Comparison of ENCODE assay signal across 14 cellular contexts in the genomic region with DNA sequence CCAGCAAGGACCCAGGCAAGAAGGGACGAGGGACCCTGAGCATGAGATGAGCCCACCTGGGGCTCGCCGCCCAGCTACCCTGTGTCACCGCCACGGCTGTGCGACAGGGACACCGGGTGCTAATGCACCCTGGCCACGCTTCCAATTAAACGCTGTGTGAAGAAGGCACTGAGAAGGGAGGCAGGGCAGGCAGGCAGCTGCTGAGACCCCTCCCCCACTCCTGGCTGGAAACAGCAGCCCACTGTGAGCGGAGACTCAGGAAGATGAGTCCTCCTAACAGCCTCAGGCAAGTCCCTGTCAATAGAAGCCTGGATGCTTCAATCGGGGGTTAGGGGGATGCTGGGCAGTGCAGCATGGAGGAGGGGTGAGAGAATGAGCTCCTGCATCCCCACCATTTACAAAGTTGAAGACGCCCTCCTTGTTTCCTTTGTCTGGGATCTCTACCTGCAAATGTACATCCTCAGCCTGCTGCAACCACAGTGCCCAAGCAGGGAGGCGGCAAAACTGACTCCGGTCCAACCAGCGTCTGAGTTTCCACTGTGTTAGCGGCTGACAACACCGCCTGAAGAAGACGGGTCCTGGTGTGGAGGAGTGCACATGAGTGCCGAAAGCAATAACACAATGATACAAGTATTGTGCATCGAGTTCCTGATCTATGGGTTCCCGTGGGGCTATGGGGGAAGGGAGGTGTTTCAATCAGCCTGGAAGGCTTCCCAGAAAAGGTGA. TPM values are rescaled to one million over a fixed set of nuclear protein-coding genes. Genes with fewer than 3 reads are reported as not detected.
DNase-seq lines count a peak whose midpoint lies in the region; ATAC-seq and TF ChIP-seq lines count a peak whose summit lies in the region.
"Had no signal": no experiment of that assay in that cellular context is flagged by ENCODE, and none has a peak within 500 bp of the region (broad histone marks: within the 10 kb centered on the region; RNA-seq: fewer than 3 reads in every experiment).

No MANE protein-coding gene starts in this region.

- no peaks in the 10 kb centered on the region for H3K36me3 ChIP-seq in endodermal cell (ENCODE audit: control insufficient read depth, insufficient read depth, low read length)
- H3K36me3 ChIP-seq: ovary had no signal

- peaks cover 25% of the 10 kb centered on the region for H3K27me3 Mint-ChIP-seq in activated naive CD4-positive, alpha-beta T cell treated with anti-CD3 and anti-CD28 coated beads, Interleukin-2, amount 50 U/mL, for 24 hours
- H3K27me3 Mint-ChIP-seq in endodermal cell (ENCODE audit: insufficient read depth), result peaks cover 36% of the 10 kb centered on the region
- H3K27me3 Mint-ChIP-seq in stimulated activated memory B cell treated with anti-CD40 and anti-IgM and Interleukin-4, amounts not matched to agents 10 μg/mL and 1 μg/mL and 100 μg/mL, for 72 hours, result no peaks in the 10 kb centered on the region

- H3K27me3 ChIP-seq in endodermal cell (ENCODE audit: control insufficient read depth, insufficient read depth, low read length, poor library complexity, severe bottlenecking), result no peaks in the 10 kb centered on the region
- H3K27me3 ChIP-seq: ovary had no signal

- peaks cover 22% of the 10 kb centered on the region for H3K4me1 Mint-ChIP-seq in activated naive CD4-positive, alpha-beta T cell treated with anti-CD3 and anti-CD28 coated beads, Interleukin-2, amount 50 U/mL, for 24 hours
- peaks cover 9% of the 10 kb centered on the region for H3K4me1 Mint-ChIP-seq in endodermal cell
- peaks cover 43% of the 10 kb centered on the region for H3K4me1 Mint-ChIP-seq in stimulated activated memory B cell treated with anti-CD40 and anti-IgM and Interleukin-4, amounts not matched to agents 10 μg/mL and 1 μg/mL and 100 μg/mL, for 72 hours

- H3K9me3 Mint-ChIP-seq in activated naive CD4-positive, alpha-beta T cell treated with anti-CD3 and anti-CD28 coated beads, Interleukin-2, amount 50 U/mL, for 24 hours, result no peaks in the 10 kb centered on the region
- H3K9me3 Mint-ChIP-seq in endodermal cell, result no peaks in the 10 kb centered on the region
- H3K9me3 Mint-ChIP-seq in stimulated activated memory B cell treated with anti-CD40 and anti-IgM and Interleukin-4, amounts not matched to agents 10 μg/mL and 1 μg/mL and 100 μg/mL, for 72 hours, result no peaks in the 10 kb centered on the region
- H3K9me3 Mint-ChIP-seq: activated CD4-positive, alpha-beta memory T cell treated with anti-CD3 and anti-CD28 coated beads for 36 hours; HFFc6 had no signal

- 73 to 83% methylated on average over 13 to 21 of the region's 21 CpGs for WGBS in endodermal cell (ENCODE audit: insufficient coverage in 1 of 2, insufficient read length in 1 of 2), 2 experiments

- H3K4me1 ChIP-seq in endodermal cell (ENCODE audit: control insufficient read depth, insufficient read depth, low read length), result no peaks in the 10 kb centered on the region

- H3K36me3 Mint-ChIP-seq in activated naive CD4-positive, alpha-beta T cell treated with anti-CD3 and anti-CD28 coated beads, Interleukin-2, amount 50 U/mL, for 24 hours, result no peaks in the 10 kb centered on the region
- no peaks in the 10 kb centered on the region for H3K36me3 Mint-ChIP-seq in endodermal cell (ENCODE audit: low read depth)
- H3K36me3 Mint-ChIP-seq in stimulated activated memory B cell treated with anti-CD40 and anti-IgM and Interleukin-4, amounts not matched to agents 10 μg/mL and 1 μg/mL and 100 μg/mL, for 72 hours, result peaks cover 6% of the 10 kb centered on the region
- H3K36me3 Mint-ChIP-seq: activated CD4-positive, alpha-beta memory T cell treated with anti-CD3 and anti-CD28 coated beads for 36 hours had no signal

- TF ChIP-seq CTCF in endodermal cell (conservative IDR thresholded peaks at IDR 0.05), result no peak

- DNase-seq in activated naive CD4-positive, alpha-beta T cell treated with anti-CD3 and anti-CD28 coated beads, Interleukin-2, amount 50 U/mL, for 16 hours, result no peak
- DNase-seq in NCI-H146 (lab: John Stamatoyannopoulos, UW), result peak; percentile 62
- peak; percentile 76 for DNase-seq in endodermal cell
- no peak for DNase-seq in kidney glomerular epithelial cell (lab: John Stamatoyannopoulos, UW)
- DNase-seq in NCI-H2171 (lab: John Stamatoyannopoulos, UW), result no peak
- DNase-seq: activated CD4-positive, alpha-beta memory T cell treated with anti-CD3 and anti-CD28 coated beads for 36 hours; amniotic stem cell; HFFc6; left colon; NCI-H2081 treated with DMSO at 0.1 percent for 48 hours; ovary had no signal

- H3K27ac Mint-ChIP-seq in activated naive CD4-positive, alpha-beta T cell treated with anti-CD3 and anti-CD28 coated beads, Interleukin-2, amount 50 U/mL, for 24 hours, result no peak overlapping the region
- H3K27ac Mint-ChIP-seq in endodermal cell, result no peak overlapping the region
- H3K27ac Mint-ChIP-seq in stimulated activated memory B cell treated with anti-CD40 and anti-IgM and Interleukin-4, amounts not matched to agents 10 μg/mL and 1 μg/mL and 100 μg/mL, for 72 hours, result peak overlapping the region; percentile 64
- H3K27ac Mint-ChIP-seq: activated CD4-positive, alpha-beta memory T cell treated with anti-CD3 and anti-CD28 coated beads for 36 hours; HFFc6 had no signal

- H3K4me3 Mint-ChIP-seq in activated naive CD4-positive, alpha-beta T cell treated with anti-CD3 and anti-CD28 coated beads, Interleukin-2, amount 50 U/mL, for 24 hours, result peak overlapping the region; percentile 65
- no peak overlapping the region for H3K4me3 Mint-ChIP-seq in endodermal cell
- H3K4me3 Mint-ChIP-seq in stimulated activated memory B cell treated with anti-CD40 and anti-IgM and Interleukin-4, amounts not matched to agents 10 μg/mL and 1 μg/mL and 100 μg/mL, for 72 hours, result peak overlapping the region; percentile 43
- H3K4me3 Mint-ChIP-seq: activated CD4-positive, alpha-beta memory T cell treated with anti-CD3 and anti-CD28 coated beads for 36 hours; HFFc6 had no signal

- ATAC-seq in stimulated activated memory B cell treated with anti-CD40 and anti-IgM and Interleukin-4, amounts not matched to agents 10 μg/mL and 1 μg/mL and 100 μg/mL, for 72 hours, result no peak
- no peak for ATAC-seq in HG02610 (IDR thresholded peaks at IDR 0.05; ENCODE audit: unreplicated experiment)
- ATAC-seq: left colon had no signal

- no peak overlapping the region for H3K9ac ChIP-seq in endodermal cell (ENCODE audit: extremely low read depth, low read length, poor library complexity, severe bottlenecking)

- no peak overlapping the region for H3K4me3 ChIP-seq in endodermal cell (ENCODE audit: low read length)
- H3K4me3 ChIP-seq: ovary had no signal

- no peak overlapping the region for H3K27ac ChIP-seq in endodermal cell (ENCODE audit: low read depth, low read length)
- H3K27ac ChIP-seq: ovary had no signal

- H3K9me3 ChIP-seq in endodermal cell (ENCODE audit: control insufficient read depth, low read length), result no peaks in the 10 kb centered on the region
- H3K9me3 ChIP-seq: ovary had no signal

RNA-seq across cellular contexts. Expression of gene TMEM163, which starts 12.8 kb away (rescaled TPM):
- under 1 TPM in 1 of 2 donors, not detected in 1; 0.24 TPM for total RNA-seq in endodermal cell
- polyA plus RNA-seq in endodermal cell (2013, experiment 1 of 2), result 9.9 TPM
- polyA plus RNA-seq in endodermal cell (2013, experiment 2 of 2), result 7.0 TPM
- total RNA-seq: HFFc6 had no signal

Comparison
In these comparisons a context has a peak if more than half of its experiments do, and no peak if none do; other contexts are left out.
1. DNase-seq: peak in NCI-H146 (single experiment) and endodermal cell (single experiment); none in activated naive CD4-positive, alpha-beta T cell treated with anti-CD3 and anti-CD28 coated beads, Interleukin-2, amount 50 U/mL, for 16 hours (single experiment), kidney glomerular epithelial cell (single experiment) and NCI-H2171 (single experiment).